ENCODE assay signal across 8 cellular contexts in the genomic region with DNA sequence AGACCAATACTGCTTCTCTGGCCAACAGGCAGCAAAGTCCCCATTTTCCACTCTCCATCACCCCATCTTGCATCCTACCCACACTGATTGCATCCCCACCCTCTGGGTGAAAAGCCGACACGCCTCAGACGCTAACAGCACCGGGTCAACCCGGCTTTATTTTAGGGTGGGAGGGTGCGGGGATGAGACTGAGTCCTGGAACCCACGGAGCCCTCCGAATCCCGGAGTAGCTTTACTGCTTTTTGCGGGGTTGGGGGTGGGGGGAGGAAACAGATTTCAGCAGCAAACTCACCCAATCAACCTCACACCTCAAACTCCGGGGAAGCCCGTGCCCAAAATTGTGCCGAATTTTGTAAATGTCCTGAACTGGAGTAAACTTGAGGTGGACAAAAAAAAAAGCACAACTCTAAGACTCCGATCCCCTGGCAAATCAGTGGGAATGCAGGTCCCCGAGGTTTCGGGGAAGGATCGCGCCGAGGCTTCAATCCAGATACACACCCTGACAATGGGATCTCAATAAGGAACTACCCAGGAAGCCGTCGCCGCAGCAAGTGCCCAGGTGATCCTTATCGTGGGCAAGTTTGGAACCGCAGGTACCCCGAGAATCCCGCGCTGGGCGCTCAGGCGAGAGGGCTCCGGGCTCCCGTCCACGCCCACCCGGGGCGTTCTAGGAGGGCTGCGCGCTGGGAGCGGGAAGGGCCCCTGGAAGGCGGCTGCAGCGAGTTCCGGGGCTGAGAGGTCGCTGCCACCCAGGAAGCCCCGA. TPM values are rescaled to one million over a fixed set of nuclear protein-coding genes. Genes with fewer than 3 reads are reported as not detected.
DNase-seq lines count a peak whose midpoint lies in the region; ATAC-seq and TF ChIP-seq lines count a peak whose summit lies in the region.

No MANE protein-coding gene starts in this region.

- peak in 1 of 2 donors; percentile 5 for TF ChIP-seq POLR2A in Peyer's patch (IDR thresholded peaks at IDR 0.05)

- peak overlapping the region; percentile 88 for H3K9ac ChIP-seq in mucosa of stomach (ENCODE audit: low read length)

- H3K4me1 ChIP-seq in Peyer's patch (peaks cover 0 to 6% (median 0%) of the 10 kb centered on the region in 4 donors), mucosa of stomach (ENCODE audit: control insufficient read depth, insufficient read depth, low read length) (no peaks in the 10 kb centered on the region)

- H3K27ac Mint-ChIP-seq in dendritic cell treated with granulocyte-macrophage colony-stimulating factor and Interleukin-4, amounts not matched to agents 40 ng/mL and 50 ng/mL, for 4 days: peak overlapping the region; percentile 81

- no peaks in the 10 kb centered on the region for H3K9me3 ChIP-seq in Peyer's patch
- H3K9me3 ChIP-seq in mucosa of stomach (ENCODE audit: control insufficient read depth, low read length): no peaks in the 10 kb centered on the region

- DNase-seq in NCI-H2107 treated with DMSO at 0.1 percent for 48 hours (lab: John Stamatoyannopoulos, UW; ENCODE audit: unreplicated experiment) (peak; percentile 31), NCI-H2107 (lab: John Stamatoyannopoulos, UW) (no peak), Peyer's patch (peak in 2 of 3 donors; percentile 22 to 49), midbrain (lab: John Stamatoyannopoulos, UW) (no peak), omental fat pad (ENCODE audit: low spot score) (no peak), dedifferentiated amniotic fluid mesenchymal stem cell (ENCODE audit: extremely low spot score) (no peak)

- peaks cover 5% of the 10 kb centered on the region for H3K36me3 Mint-ChIP-seq in dendritic cell treated with granulocyte-macrophage colony-stimulating factor and Interleukin-4, amounts not matched to agents 40 ng/mL and 50 ng/mL, for 4 days (ENCODE audit: low read depth)

- H3K27me3 ChIP-seq in Peyer's patch (no peaks in the 10 kb centered on the region), mucosa of stomach (ENCODE audit: control insufficient read depth, insufficient read depth, low read length) (no peaks in the 10 kb centered on the region)

- no peaks in the 10 kb centered on the region for H3K36me3 ChIP-seq in Peyer's patch
- no peaks in the 10 kb centered on the region for H3K36me3 ChIP-seq in mucosa of stomach (ENCODE audit: control insufficient read depth, insufficient read depth, low read length)

- no peaks in the 10 kb centered on the region for H3K9me3 Mint-ChIP-seq in dendritic cell treated with granulocyte-macrophage colony-stimulating factor and Interleukin-4, amounts not matched to agents 40 ng/mL and 50 ng/mL, for 4 days

- TF ChIP-seq CTCF in Peyer's patch (IDR thresholded peaks at IDR 0.05) (no peak), omental fat pad (IDR thresholded peaks at IDR 0.05) (no peak)

- intact Hi-C loops in dendritic cell treated with granulocyte-macrophage colony-stimulating factor and Interleukin-4, amounts not matched to agents 40 ng/mL and 50 ng/mL, for 4 days (cut with micrococcal nuclease): no loop called here

- no peak for ATAC-seq in omental fat pad (ENCODE audit: low FRiP score)

- H3K27me3 Mint-ChIP-seq in dendritic cell treated with granulocyte-macrophage colony-stimulating factor and Interleukin-4, amounts not matched to agents 40 ng/mL and 50 ng/mL, for 4 days: no peaks in the 10 kb centered on the region

- H3K27ac ChIP-seq in Peyer's patch: peak overlapping the region; percentile 93 to 99 (median 97)

- peak overlapping the region; percentile 82 for H3K4me3 Mint-ChIP-seq in dendritic cell treated with granulocyte-macrophage colony-stimulating factor and Interleukin-4, amounts not matched to agents 40 ng/mL and 50 ng/mL, for 4 days

- peak overlapping the region; percentile 87 to 92 (median 92) for H3K4me3 ChIP-seq in Peyer's patch
- peak overlapping the region; percentile 92 for H3K4me3 ChIP-seq in mucosa of stomach (ENCODE audit: low read length)

- H3K4me1 Mint-ChIP-seq in dendritic cell treated with granulocyte-macrophage colony-stimulating factor and Interleukin-4, amounts not matched to agents 40 ng/mL and 50 ng/mL, for 4 days (ENCODE audit: low read depth): peaks cover 17% of the 10 kb centered on the region

RNA-seq across cellular contexts. Expression of a gene that starts 1.1 kb away (rescaled TPM):
- total RNA-seq in Peyer's patch (10 to 100 TPM; 15.7 to 29.2 (median 28.1) TPM), omental fat pad (10 to 100 TPM in 3 of 4 donors, 1 to 10 TPM in 1; 9.4 to 27.9 (median 18.7) TPM)

Comparison
In these comparisons a context has a peak if more than half of its experiments do, and no peak if none do; other contexts are left out.
1. DNase-seq: peak in NCI-H2107 treated with DMSO at 0.1 percent for 48 hours (single experiment) and Peyer's patch (2 of 3); none in NCI-H2107 (single experiment), midbrain (single experiment), omental fat pad (single experiment) and dedifferentiated amniotic fluid mesenchymal stem cell (single experiment).